In the genomic region with DNA sequence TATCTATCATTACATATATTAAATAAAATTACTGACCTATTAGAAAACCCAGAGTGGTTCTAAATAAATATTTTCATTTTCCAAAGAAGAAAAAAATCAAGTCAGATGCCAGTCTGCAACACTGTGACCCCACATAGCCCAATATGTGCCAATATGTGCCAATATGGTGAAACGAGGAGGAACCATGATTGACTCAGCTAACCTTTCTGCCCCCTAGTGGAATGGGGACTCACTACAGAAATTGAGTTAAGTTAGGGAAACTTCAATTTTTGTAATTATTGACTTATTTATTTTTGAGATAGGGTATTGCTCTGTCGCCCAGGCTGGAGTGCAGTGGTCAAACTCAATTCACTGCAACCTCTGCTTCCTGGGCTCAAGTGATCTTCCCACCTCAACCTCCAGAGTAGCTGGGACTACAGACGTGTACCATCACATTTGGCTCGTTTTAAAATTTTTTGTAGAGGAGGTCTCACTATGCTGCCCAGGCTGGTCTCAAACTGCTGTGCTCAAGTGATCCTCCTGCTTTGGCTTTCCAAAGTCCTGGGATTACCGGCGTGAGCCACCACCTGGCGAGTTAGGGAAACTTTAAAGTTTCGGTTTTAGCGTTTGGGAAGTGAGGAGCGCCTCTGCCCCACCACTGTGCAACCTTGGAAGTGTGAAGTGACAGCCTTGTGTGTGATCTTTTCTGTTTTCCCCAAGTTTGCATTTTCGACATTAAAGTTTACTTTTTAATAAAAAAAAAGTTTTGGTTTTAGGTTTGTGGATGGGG, we compare ENCODE assay signal across 8 cellular contexts.
A peak's percentile ranks its signal among the peaks of the same experiment; 100 is the strongest.
DNase-seq lines count a peak whose midpoint lies in the region; ATAC-seq and TF ChIP-seq lines count a peak whose summit lies in the region.

No MANE protein-coding gene starts in this region.

- H3K79me2 ChIP-seq in OCI-LY1 (ENCODE audit: insufficient read depth, low read length): no peaks in the 10 kb centered on the region

- H2AFZ ChIP-seq in OCI-LY1 (ENCODE audit: low read length): no peak overlapping the region

- H3K36me3 ChIP-seq in OCI-LY1 (ENCODE audit: insufficient read depth, low read length): no peaks in the 10 kb centered on the region
- H3K36me3 ChIP-seq in transverse colon: no peaks in the 10 kb centered on the region

- WGBS in transverse colon (ENCODE audit: low coverage in 1 of 2), 2 donors: 53 to 61% methylated on average over 4 to 11 of the region's 11 CpGs

- TF ChIP-seq CTCF in CD4-positive, alpha-beta T cell (IDR thresholded peaks at IDR 0.05): peak; percentile 42
- peak; percentile 77 for TF ChIP-seq CTCF in GM12872 (IDR thresholded peaks at IDR 0.05; ENCODE audit: insufficient read depth, low read depth, low read length)
- TF ChIP-seq CTCF in OCI-LY1 (IDR thresholded peaks at IDR 0.05; ENCODE audit: low read length): peak; percentile 81
- peak; percentile 67 for TF ChIP-seq CTCF in fibroblast of villous mesenchyme (IDR thresholded peaks at IDR 0.05; ENCODE audit: insufficient read depth, low read depth, low read length)
- peak; percentile 39 to 60 (median 47) for TF ChIP-seq CTCF in transverse colon (IDR thresholded peaks at IDR 0.05)

- no peak for DNase-seq in CD4-positive, alpha-beta T cell
- DNase-seq in fibroblast of villous mesenchyme (ENCODE audit: low read depth) (peak; percentile 21), transverse colon (no peak), NCI-H510A treated with DMSO at 0.1 percent for 48 hours (lab: John Stamatoyannopoulos, UW) (no peak)

- H3K4me2 ChIP-seq in OCI-LY1 (ENCODE audit: low read length): peak overlapping the region; percentile 27; the same call in 1 of the 2 replicates

- POLR2A ChIA-PET in CD4-positive, alpha-beta T cell (lab: Charles Lee): no interaction called here

- H3K27me3 ChIP-seq in CD4-positive, alpha-beta T cell (ENCODE audit: control insufficient read depth, insufficient read depth, low read length): peaks cover 6% of the 10 kb centered on the region
- H3K27me3 ChIP-seq in OCI-LY1 (ENCODE audit: insufficient read depth, low read length) (no peaks in the 10 kb centered on the region), transverse colon (no peaks in the 10 kb centered on the region)

- no peaks in the 10 kb centered on the region for H4K20me1 ChIP-seq in OCI-LY1 (ENCODE audit: insufficient read depth, low read length)

- H3K9me3 ChIP-seq in CD4-positive, alpha-beta T cell (ENCODE audit: control insufficient read depth, low read length): no peaks in the 10 kb centered on the region
- H3K9me3 ChIP-seq in OCI-LY1 (ENCODE audit: low read length) (no peaks in the 10 kb centered on the region), transverse colon (no peaks in the 10 kb centered on the region)

- no peak overlapping the region for H3K27ac ChIP-seq in CD4-positive, alpha-beta T cell (ENCODE audit: low read depth, low read length)
- no peak overlapping the region for H3K27ac ChIP-seq in OCI-LY1 (ENCODE audit: low read depth, low read length, poor library complexity, severe bottlenecking)
- H3K27ac ChIP-seq in transverse colon: no peak overlapping the region

- H3K4me1 ChIP-seq in OCI-LY1 (ENCODE audit: insufficient read depth, low read length, severe bottlenecking) (peaks cover 14% of the 10 kb centered on the region), transverse colon (peaks cover 0 to 9% (median 0%) of the 10 kb centered on the region in 4 donors)

- no peak for TF ChIP-seq EP300 in transverse colon (IDR thresholded peaks at IDR 0.05; ENCODE audit: low read depth)

- in situ Hi-C loops in transverse colon (cut with MboI; ENCODE audit: low pct_ligation_motif_present in 1 of 4, low pct_unique_long_range_greater_than_20kb in 1 of 4, low sequenced_read_pairs in 3 of 4): loop anchor here (5.0 to 25.0 kb wide), 3 partner anchors 232 to 237 kb away; no protein-coding TSS in a partner anchor

- H3K4me1 Mint-ChIP-seq in CD4-positive, alpha-beta T cell (ENCODE audit: low read depth): peaks cover 5% of the 10 kb centered on the region

- H3K4me3 Mint-ChIP-seq in CD4-positive, alpha-beta T cell: no peak overlapping the region

- intact Hi-C loops in CD4-positive, alpha-beta T cell (cut with DNase I, micrococcal nuclease): loop anchor here (5.0 kb wide), 1 partner anchor 242 kb away; no protein-coding TSS in a partner anchor
- intact Hi-C loops in transverse colon (cut with DNase I; ENCODE audit: low total_unique reads): loop anchor here (5.0 kb wide), 1 partner anchor 237 kb away; no protein-coding TSS in a partner anchor

- no peak overlapping the region for H3K9ac ChIP-seq in OCI-LY1 (ENCODE audit: low read length)

- no peaks in the 10 kb centered on the region for H3K9me2 ChIP-seq in OCI-LY1 (ENCODE audit: low read depth, low read length)

- ATAC-seq in CD4-positive, alpha-beta T cell (ENCODE audit: poor library complexity): no peak
- no peak for ATAC-seq in GM21367 (IDR thresholded peaks at IDR 0.05; ENCODE audit: unreplicated experiment)
- ATAC-seq in GM18868 (IDR thresholded peaks at IDR 0.05; ENCODE audit: unreplicated experiment): no peak

- H3K27me3 Mint-ChIP-seq in CD4-positive, alpha-beta T cell: peaks cover 32% of the 10 kb centered on the region

- TF ChIP-seq POLR2A in transverse colon (IDR thresholded peaks at IDR 0.05): no peak

- no peak overlapping the region for H3K27ac Mint-ChIP-seq in CD4-positive, alpha-beta T cell

- H3K4me3 ChIP-seq in OCI-LY1 (ENCODE audit: low read depth, low read length, poor library complexity, severe bottlenecking): no peak overlapping the region
- no peak overlapping the region for H3K4me3 ChIP-seq in fibroblast of villous mesenchyme (ENCODE audit: low read depth, low read length)
- no peak overlapping the region for H3K4me3 ChIP-seq in transverse colon

- H3F3A ChIP-seq in OCI-LY1 (ENCODE audit: insufficient read depth, low read length): no peaks in the 10 kb centered on the region

- no peaks in the 10 kb centered on the region for H3K36me3 Mint-ChIP-seq in CD4-positive, alpha-beta T cell (ENCODE audit: low read depth)

- CTCF ChIA-PET in CD4-positive, alpha-beta T cell (lab: Charles Lee): no interaction called here

- H3K9me3 Mint-ChIP-seq in CD4-positive, alpha-beta T cell: no peaks in the 10 kb centered on the region
